Comparison of ENCODE assay signal across 10 cellular contexts in the genomic region with DNA sequence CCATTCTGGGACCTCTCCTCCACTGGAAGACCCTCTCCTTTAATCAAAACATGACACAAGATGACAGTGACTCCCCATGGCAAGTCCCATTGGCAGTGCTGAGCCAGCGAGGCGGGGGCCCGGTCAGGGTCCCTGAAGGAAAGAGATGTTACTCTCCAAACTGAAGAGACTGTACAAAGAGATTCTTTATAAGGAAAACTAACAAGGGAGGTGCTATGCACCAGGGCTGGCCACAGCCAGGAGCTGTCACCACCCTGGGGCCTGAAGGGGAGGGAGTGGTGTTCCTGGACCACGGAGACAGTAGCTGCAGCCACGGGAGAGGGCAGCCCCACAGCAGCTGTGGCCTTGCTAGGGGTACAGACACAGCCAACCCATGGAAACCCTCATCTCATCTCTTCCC.
DNase-seq lines count a peak whose midpoint lies in the region; ATAC-seq and TF ChIP-seq lines count a peak whose summit lies in the region.
"Had no signal": no experiment of that assay in that cellular context is flagged by ENCODE, and none has a peak within 500 bp of the region (broad histone marks: within the 10 kb centered on the region; RNA-seq: fewer than 3 reads in every experiment).

No MANE protein-coding gene starts in this region.

- no peak for ATAC-seq in activated CD8-positive, alpha-beta T cell treated with anti-CD3 and anti-CD28 coated beads, Interleukin-2, amount 10 ng/mL, durations not matched to agents 7 days and 5 days
- ATAC-seq in GM21576 (IDR thresholded peaks at IDR 0.05; ENCODE audit: unreplicated experiment) (no peak), GM21825 (IDR thresholded peaks at IDR 0.05; ENCODE audit: unreplicated experiment) (no peak)

- H3K4me1 ChIP-seq in left ventricle myocardium inferior (peaks cover 54% of the 10 kb centered on the region), spleen (peaks cover 3 to 98% (median 60%) of the 10 kb centered on the region in 6 donors)

- TF ChIP-seq CTCF in left ventricle myocardium inferior (IDR thresholded peaks at IDR 0.05; ENCODE audit: borderline replicate concordance) (no peak), spleen (IDR thresholded peaks at IDR 0.05 in 8 of 11, conservative IDR thresholded peaks at IDR 0.05 in 3 of 11) (no peak)

- no peak for DNase-seq in activated CD4-positive, alpha-beta T cell treated with anti-CD3 and anti-CD28 coated beads, Interleukin-2, amount 10 ng/mL, durations not matched to agents 7 days and 5 days
- no peak for DNase-seq in activated CD4-positive, alpha-beta T cell treated with anti-CD3 and anti-CD28 coated beads, Interleukin-2, amount 50 U/mL, for 48 hours
- DNase-seq in activated CD8-positive, alpha-beta T cell treated with anti-CD3 and anti-CD28 coated beads, Interleukin-2, amount 10 ng/mL, durations not matched to agents 7 days and 5 days = no peak
- DNase-seq in left ventricle myocardium inferior = peak; percentile 53
- DNase-seq in spleen = peak; percentile 60
- DNase-seq in 8988T = no peak
- DNase-seq: MG63, OCI-M1 had no signal

- POLR2A ChIA-PET in activated CD4-positive, alpha-beta T cell treated with anti-CD3 and anti-CD28 coated beads, Interleukin-2, amount 10 ng/mL, durations not matched to agents 7 days and 5 days (lab: Charles Lee) = no interaction called here
- POLR2A ChIA-PET in activated CD8-positive, alpha-beta T cell treated with anti-CD3 and anti-CD28 coated beads, Interleukin-2, amount 10 ng/mL, durations not matched to agents 7 days and 5 days (lab: Charles Lee) = interaction anchor here (0.6 to 4.1 kb wide), 10 partner anchors 11 to 122 kb away, joined by 3 to 49 read pairs (median 4); no protein-coding TSS in a partner anchor

- no peaks in the 10 kb centered on the region for H3K27me3 Mint-ChIP-seq in activated CD4-positive, alpha-beta T cell treated with anti-CD3 and anti-CD28 coated beads, Interleukin-2, amount 10 ng/mL, durations not matched to agents 7 days and 5 days
- H3K27me3 Mint-ChIP-seq in activated CD8-positive, alpha-beta T cell treated with anti-CD3 and anti-CD28 coated beads, Interleukin-2, amount 10 ng/mL, durations not matched to agents 7 days and 5 days (ENCODE audit: low read depth) = no peaks in the 10 kb centered on the region

- intact Hi-C loops in left ventricle myocardium inferior (cut with micrococcal nuclease) = no loop called here
- intact Hi-C loops in spleen (cut with DNase I; ENCODE audit: low total_unique reads) = no loop called here

- no peaks in the 10 kb centered on the region for H3K36me3 ChIP-seq in left ventricle myocardium inferior
- peaks cover 0 to 4% (median 0%) of the 10 kb centered on the region in 6 donors for H3K36me3 ChIP-seq in spleen
- H3K36me3 ChIP-seq: MG63 had no signal

- H3K9me3 ChIP-seq in left ventricle myocardium inferior (replicated peaks) (no peaks in the 10 kb centered on the region), spleen (no peaks in the 10 kb centered on the region)
- H3K9me3 ChIP-seq: MG63 had no signal

- no peaks in the 10 kb centered on the region for H3K27me3 ChIP-seq in left ventricle myocardium inferior (ENCODE audit: low read depth)
- H3K27me3 ChIP-seq in spleen (replicated peaks in 1 of 7) = no peaks in the 10 kb centered on the region
- H3K27me3 ChIP-seq: MG63 had no signal

- H3K4me3 ChIP-seq in left ventricle myocardium inferior (no peak overlapping the region), spleen (no peak overlapping the region)
- H3K4me3 ChIP-seq: MG63 had no signal

- no peak overlapping the region for H3K4me3 Mint-ChIP-seq in activated CD4-positive, alpha-beta T cell treated with anti-CD3 and anti-CD28 coated beads, Interleukin-2, amount 10 ng/mL, durations not matched to agents 7 days and 5 days
- peak overlapping the region; percentile 50 for H3K4me3 Mint-ChIP-seq in activated CD8-positive, alpha-beta T cell treated with anti-CD3 and anti-CD28 coated beads, Interleukin-2, amount 10 ng/mL, durations not matched to agents 7 days and 5 days

- WGBS in spleen, 5 donors = 69 to 77% (median 72%) methylated on average over 5 of the region's 5 CpGs

- peak overlapping the region; percentile 70 for H3K27ac ChIP-seq in left ventricle myocardium inferior (replicated peaks)
- peak overlapping the region in 5 of 8 donors; percentile 9 to 68 (median 50) for H3K27ac ChIP-seq in spleen

- peaks cover 86% of the 10 kb centered on the region for H3K4me1 Mint-ChIP-seq in activated CD4-positive, alpha-beta T cell treated with anti-CD3 and anti-CD28 coated beads, Interleukin-2, amount 10 ng/mL, durations not matched to agents 7 days and 5 days
- peaks cover 91% of the 10 kb centered on the region for H3K4me1 Mint-ChIP-seq in activated CD8-positive, alpha-beta T cell treated with anti-CD3 and anti-CD28 coated beads, Interleukin-2, amount 10 ng/mL, durations not matched to agents 7 days and 5 days (ENCODE audit: low read depth)

- CTCF ChIA-PET in activated CD4-positive, alpha-beta T cell treated with anti-CD3 and anti-CD28 coated beads, Interleukin-2, amount 10 ng/mL, durations not matched to agents 7 days and 5 days (lab: Charles Lee) = interaction anchor here (0.8 to 2.8 kb wide), 8 partner anchors 9 to 120 kb away, joined by 3 to 12 read pairs (median 5); no protein-coding TSS in a partner anchor
- CTCF ChIA-PET in activated CD8-positive, alpha-beta T cell treated with anti-CD3 and anti-CD28 coated beads, Interleukin-2, amount 10 ng/mL, durations not matched to agents 7 days and 5 days (lab: Charles Lee) = interaction anchor here (0.6 to 9.9 kb wide), 5 partner anchors 11 to 232 kb away, joined by 3 to 142 read pairs (median 7); no protein-coding TSS in a partner anchor

- peaks cover 58% of the 10 kb centered on the region for H3K36me3 Mint-ChIP-seq in activated CD4-positive, alpha-beta T cell treated with anti-CD3 and anti-CD28 coated beads, Interleukin-2, amount 10 ng/mL, durations not matched to agents 7 days and 5 days (ENCODE audit: low read depth)
- H3K36me3 Mint-ChIP-seq in activated CD8-positive, alpha-beta T cell treated with anti-CD3 and anti-CD28 coated beads, Interleukin-2, amount 10 ng/mL, durations not matched to agents 7 days and 5 days (ENCODE audit: low read depth) = peaks cover 62% of the 10 kb centered on the region

- TF ChIP-seq POLR2A in spleen (IDR thresholded peaks at IDR 0.05) = no peak

- no peaks in the 10 kb centered on the region for H3K9me3 Mint-ChIP-seq in activated CD4-positive, alpha-beta T cell treated with anti-CD3 and anti-CD28 coated beads, Interleukin-2, amount 10 ng/mL, durations not matched to agents 7 days and 5 days
- H3K9me3 Mint-ChIP-seq in activated CD8-positive, alpha-beta T cell treated with anti-CD3 and anti-CD28 coated beads, Interleukin-2, amount 10 ng/mL, durations not matched to agents 7 days and 5 days (ENCODE audit: insufficient read depth) = no peaks in the 10 kb centered on the region

- H3K27ac Mint-ChIP-seq in activated CD4-positive, alpha-beta T cell treated with anti-CD3 and anti-CD28 coated beads, Interleukin-2, amount 10 ng/mL, durations not matched to agents 7 days and 5 days = peak overlapping the region; percentile 97
- H3K27ac Mint-ChIP-seq in activated CD8-positive, alpha-beta T cell treated with anti-CD3 and anti-CD28 coated beads, Interleukin-2, amount 10 ng/mL, durations not matched to agents 7 days and 5 days = peak overlapping the region; percentile 96

Comparison
In these comparisons a context has a peak if more than half of its experiments do, and no peak if none do; other contexts are left out.
1. DNase-seq: peak in left ventricle myocardium inferior (single experiment) and spleen (single experiment); none in activated CD4-positive, alpha-beta T cell treated with anti-CD3 and anti-CD28 coated beads, Interleukin-2, amount 10 ng/mL, durations not matched to agents 7 days and 5 days (single experiment), activated CD4-positive, alpha-beta T cell treated with anti-CD3 and anti-CD28 coated beads, Interleukin-2, amount 50 U/mL, for 48 hours (0 of 2), activated CD8-positive, alpha-beta T cell treated with anti-CD3 and anti-CD28 coated beads, Interleukin-2, amount 10 ng/mL, durations not matched to agents 7 days and 5 days (single experiment) and 8988T (single experiment).